Comparison of ENCODE assay signal across 19 cellular contexts in genomic region chr11:26632691-26633159, GRCh38.
DNase-seq lines count a peak whose midpoint lies in the region; ATAC-seq and TF ChIP-seq lines count a peak whose summit lies in the region.
"Had no signal": no experiment of that assay in that cellular context is flagged by ENCODE, and none has a peak within 500 bp of the region (broad histone marks: within the 10 kb centered on the region; RNA-seq: fewer than 3 reads in every experiment).

No MANE protein-coding gene starts in this region.

- no peaks in the 10 kb centered on the region for H3K36me3 Mint-ChIP-seq in naive thymus-derived CD8-positive, alpha-beta T cell
- H3K36me3 Mint-ChIP-seq: activated naive CD8-positive, alpha-beta T cell treated with anti-CD3 and anti-CD28 coated beads for 36 hours; CD8-positive, alpha-beta memory T cell had no signal

- DNase-seq in MM.1S (no peak), epidermal melanocyte (ENCODE audit: insufficient read length, low spot score) (no peak)
- no peak for DNase-seq in activated T-cell treated with anti-CD3 and anti-CD28 coated beads, Interleukin-2, amount 50 U/mL, for 1 hour
- DNase-seq in naive thymus-derived CD8-positive, alpha-beta T cell = no peak
- DNase-seq: activated CD4-positive, alpha-beta T cell treated with anti-CD3 and anti-CD28 coated beads for 1 hour; activated naive CD8-positive, alpha-beta T cell treated with anti-CD3 and anti-CD28 coated beads for 36 hours; CD8-positive, alpha-beta memory T cell; heart left ventricle; mesenchymal stem cell; NCI-H1105 treated with DMSO at 0.1 percent for 48 hours; psoas muscle; SHP77; stimulated activated CD4-positive, alpha-beta T cell treated with anti-CD3 and anti-CD28 coated beads, Interleukin-12 subunit alpha, Interleukin-12 subunit beta, amount 100 ng/mL, for 4 hours had no signal

- H3K27me3 ChIP-seq in MM.1S (replicated peaks; ENCODE audit: insufficient read depth, low read length) = no peaks in the 10 kb centered on the region
- H3K27me3 ChIP-seq: heart left ventricle had no signal

- H3K36me3 ChIP-seq in MM.1S (replicated peaks; ENCODE audit: insufficient read depth, low read length) = no peaks in the 10 kb centered on the region
- H3K36me3 ChIP-seq: heart left ventricle had no signal

- H3K4me3 Mint-ChIP-seq in naive thymus-derived CD8-positive, alpha-beta T cell = no peak overlapping the region
- H3K4me3 Mint-ChIP-seq: activated naive CD8-positive, alpha-beta T cell treated with anti-CD3 and anti-CD28 coated beads for 36 hours; stimulated activated naive CD8-positive, alpha-beta T cell treated with anti-CD3 and anti-CD28 coated beads, Interleukin-15, Interleukin-2, amounts not matched to agents 100 ng/mL and 50 ng/mL, for 24 hours had no signal

- POLR2A ChIA-PET in naive thymus-derived CD8-positive, alpha-beta T cell (lab: Charles Lee) = no interaction called here

- H3F3A ChIP-seq in MM.1S (ENCODE audit: insufficient read depth, low read length) = no peaks in the 10 kb centered on the region

- peaks cover 0 to 4% (median 2%) of the 10 kb centered on the region in 9 donors for H3K9me3 Mint-ChIP-seq in naive thymus-derived CD8-positive, alpha-beta T cell
- H3K9me3 Mint-ChIP-seq: activated naive CD8-positive, alpha-beta T cell treated with anti-CD3 and anti-CD28 coated beads for 36 hours had no signal

- no peaks in the 10 kb centered on the region for H3K79me2 ChIP-seq in MM.1S (ENCODE audit: low read length)

- H4K20me1 ChIP-seq in MM.1S (ENCODE audit: insufficient read depth, low read length) = no peaks in the 10 kb centered on the region

- H2AFZ ChIP-seq in MM.1S (ENCODE audit: low read length) = 0 out of 2 replicates have a peak overlapping the region, but pooled peaks have one; percentile 23

- no peaks in the 10 kb centered on the region for H3K4me1 Mint-ChIP-seq in naive thymus-derived CD8-positive, alpha-beta T cell
- H3K4me1 Mint-ChIP-seq: activated naive CD8-positive, alpha-beta T cell treated with anti-CD3 and anti-CD28 coated beads for 36 hours; CD8-positive, alpha-beta memory T cell had no signal

- no peak overlapping the region for H3K4me2 ChIP-seq in MM.1S (ENCODE audit: low read depth, low read length)

- no peaks in the 10 kb centered on the region for H3K9me2 ChIP-seq in MM.1S (replicated peaks; ENCODE audit: insufficient read depth, low read length)

- H3K4me3 ChIP-seq in MM.1S (ENCODE audit: low read length) = no peak overlapping the region
- H3K4me3 ChIP-seq: heart left ventricle, K562, psoas muscle had no signal

- H3K27ac ChIP-seq in MM.1S (ENCODE audit: low read length) = no peak overlapping the region; the same call in 1 of the 2 replicates
- H3K27ac ChIP-seq: heart left ventricle, psoas muscle had no signal

- no peak overlapping the region for H3K27ac Mint-ChIP-seq in naive thymus-derived CD8-positive, alpha-beta T cell
- H3K27ac Mint-ChIP-seq: activated naive CD8-positive, alpha-beta T cell treated with anti-CD3 and anti-CD28 coated beads for 36 hours; CD8-positive, alpha-beta memory T cell; stimulated activated naive CD8-positive, alpha-beta T cell treated with anti-CD3 and anti-CD28 coated beads, Interleukin-15, Interleukin-2, amounts not matched to agents 100 ng/mL and 50 ng/mL, for 24 hours had no signal

- ATAC-seq in GM18499 (IDR thresholded peaks at IDR 0.05; ENCODE audit: insufficient read depth, unreplicated experiment) (peak; percentile 81), GM19372 (IDR thresholded peaks at IDR 0.05; ENCODE audit: low read depth, unreplicated experiment) (peak; percentile 57), HG02870 (IDR thresholded peaks at IDR 0.05; ENCODE audit: unreplicated experiment) (peak; percentile 78), HG03139 (IDR thresholded peaks at IDR 0.05; ENCODE audit: unreplicated experiment) (no peak)
- ATAC-seq in naive thymus-derived CD8-positive, alpha-beta T cell = no peak
- ATAC-seq: heart left ventricle, K562, psoas muscle had no signal

- TF ChIP-seq CTCF in MM.1S (IDR thresholded peaks at IDR 0.05; ENCODE audit: low read length) = no peak

- H3K4me1 ChIP-seq in MM.1S (ENCODE audit: low read length) = no peaks in the 10 kb centered on the region
- H3K4me1 ChIP-seq: heart left ventricle, psoas muscle had no signal

- H3K27me3 Mint-ChIP-seq in naive thymus-derived CD8-positive, alpha-beta T cell = no peaks in the 10 kb centered on the region
- H3K27me3 Mint-ChIP-seq: activated naive CD8-positive, alpha-beta T cell treated with anti-CD3 and anti-CD28 coated beads for 36 hours; CD8-positive, alpha-beta memory T cell; stimulated activated naive CD8-positive, alpha-beta T cell treated with anti-CD3 and anti-CD28 coated beads, Interleukin-15, Interleukin-2, amounts not matched to agents 100 ng/mL and 50 ng/mL, for 24 hours had no signal

- H3K9ac ChIP-seq in MM.1S (ENCODE audit: low read length) = no peak overlapping the region

- no peaks in the 10 kb centered on the region; the same call in 1 of the 2 replicates for H3K9me3 ChIP-seq in MM.1S (replicated peaks; ENCODE audit: insufficient read depth, low read length)
- H3K9me3 ChIP-seq: heart left ventricle, psoas muscle had no signal

Comparison
In these comparisons a context has a peak if more than half of its experiments do, and no peak if none do; other contexts are left out.
1. ATAC-seq: peak in GM18499 (single experiment), GM19372 (single experiment) and HG02870 (single experiment); none in HG03139 (single experiment) and naive thymus-derived CD8-positive, alpha-beta T cell (0 of 2).